ENCODE assay signal across 1 cellular context in the genomic region with DNA sequence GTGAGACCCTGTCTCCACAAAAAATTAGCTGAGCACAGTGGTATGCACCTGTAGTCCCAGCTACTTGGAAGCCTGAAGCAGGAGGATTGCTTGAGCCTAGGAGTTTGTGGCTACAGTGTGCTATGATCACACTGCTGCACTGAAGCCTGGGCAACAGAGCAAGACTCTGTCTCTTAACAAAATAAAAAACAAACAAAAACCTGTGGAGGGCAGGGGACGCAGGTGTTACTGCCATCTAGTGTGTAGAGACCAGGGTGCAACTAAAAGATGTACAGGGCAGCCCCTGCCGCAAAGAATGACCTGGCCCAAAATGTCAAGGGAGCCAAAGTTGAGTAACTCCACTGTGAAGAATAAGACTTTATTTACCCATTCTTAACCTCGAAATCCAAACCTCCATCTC.
TF ChIP-seq lines count a peak whose summit lies in the region.

No MANE protein-coding gene starts in this region.

TF ChIP-seq in GM23338, 12 proteins besides CTCF, POLR2A, EP300 and RAD21 (continued from another document):
- TF ChIP-seq, protein P1, sequence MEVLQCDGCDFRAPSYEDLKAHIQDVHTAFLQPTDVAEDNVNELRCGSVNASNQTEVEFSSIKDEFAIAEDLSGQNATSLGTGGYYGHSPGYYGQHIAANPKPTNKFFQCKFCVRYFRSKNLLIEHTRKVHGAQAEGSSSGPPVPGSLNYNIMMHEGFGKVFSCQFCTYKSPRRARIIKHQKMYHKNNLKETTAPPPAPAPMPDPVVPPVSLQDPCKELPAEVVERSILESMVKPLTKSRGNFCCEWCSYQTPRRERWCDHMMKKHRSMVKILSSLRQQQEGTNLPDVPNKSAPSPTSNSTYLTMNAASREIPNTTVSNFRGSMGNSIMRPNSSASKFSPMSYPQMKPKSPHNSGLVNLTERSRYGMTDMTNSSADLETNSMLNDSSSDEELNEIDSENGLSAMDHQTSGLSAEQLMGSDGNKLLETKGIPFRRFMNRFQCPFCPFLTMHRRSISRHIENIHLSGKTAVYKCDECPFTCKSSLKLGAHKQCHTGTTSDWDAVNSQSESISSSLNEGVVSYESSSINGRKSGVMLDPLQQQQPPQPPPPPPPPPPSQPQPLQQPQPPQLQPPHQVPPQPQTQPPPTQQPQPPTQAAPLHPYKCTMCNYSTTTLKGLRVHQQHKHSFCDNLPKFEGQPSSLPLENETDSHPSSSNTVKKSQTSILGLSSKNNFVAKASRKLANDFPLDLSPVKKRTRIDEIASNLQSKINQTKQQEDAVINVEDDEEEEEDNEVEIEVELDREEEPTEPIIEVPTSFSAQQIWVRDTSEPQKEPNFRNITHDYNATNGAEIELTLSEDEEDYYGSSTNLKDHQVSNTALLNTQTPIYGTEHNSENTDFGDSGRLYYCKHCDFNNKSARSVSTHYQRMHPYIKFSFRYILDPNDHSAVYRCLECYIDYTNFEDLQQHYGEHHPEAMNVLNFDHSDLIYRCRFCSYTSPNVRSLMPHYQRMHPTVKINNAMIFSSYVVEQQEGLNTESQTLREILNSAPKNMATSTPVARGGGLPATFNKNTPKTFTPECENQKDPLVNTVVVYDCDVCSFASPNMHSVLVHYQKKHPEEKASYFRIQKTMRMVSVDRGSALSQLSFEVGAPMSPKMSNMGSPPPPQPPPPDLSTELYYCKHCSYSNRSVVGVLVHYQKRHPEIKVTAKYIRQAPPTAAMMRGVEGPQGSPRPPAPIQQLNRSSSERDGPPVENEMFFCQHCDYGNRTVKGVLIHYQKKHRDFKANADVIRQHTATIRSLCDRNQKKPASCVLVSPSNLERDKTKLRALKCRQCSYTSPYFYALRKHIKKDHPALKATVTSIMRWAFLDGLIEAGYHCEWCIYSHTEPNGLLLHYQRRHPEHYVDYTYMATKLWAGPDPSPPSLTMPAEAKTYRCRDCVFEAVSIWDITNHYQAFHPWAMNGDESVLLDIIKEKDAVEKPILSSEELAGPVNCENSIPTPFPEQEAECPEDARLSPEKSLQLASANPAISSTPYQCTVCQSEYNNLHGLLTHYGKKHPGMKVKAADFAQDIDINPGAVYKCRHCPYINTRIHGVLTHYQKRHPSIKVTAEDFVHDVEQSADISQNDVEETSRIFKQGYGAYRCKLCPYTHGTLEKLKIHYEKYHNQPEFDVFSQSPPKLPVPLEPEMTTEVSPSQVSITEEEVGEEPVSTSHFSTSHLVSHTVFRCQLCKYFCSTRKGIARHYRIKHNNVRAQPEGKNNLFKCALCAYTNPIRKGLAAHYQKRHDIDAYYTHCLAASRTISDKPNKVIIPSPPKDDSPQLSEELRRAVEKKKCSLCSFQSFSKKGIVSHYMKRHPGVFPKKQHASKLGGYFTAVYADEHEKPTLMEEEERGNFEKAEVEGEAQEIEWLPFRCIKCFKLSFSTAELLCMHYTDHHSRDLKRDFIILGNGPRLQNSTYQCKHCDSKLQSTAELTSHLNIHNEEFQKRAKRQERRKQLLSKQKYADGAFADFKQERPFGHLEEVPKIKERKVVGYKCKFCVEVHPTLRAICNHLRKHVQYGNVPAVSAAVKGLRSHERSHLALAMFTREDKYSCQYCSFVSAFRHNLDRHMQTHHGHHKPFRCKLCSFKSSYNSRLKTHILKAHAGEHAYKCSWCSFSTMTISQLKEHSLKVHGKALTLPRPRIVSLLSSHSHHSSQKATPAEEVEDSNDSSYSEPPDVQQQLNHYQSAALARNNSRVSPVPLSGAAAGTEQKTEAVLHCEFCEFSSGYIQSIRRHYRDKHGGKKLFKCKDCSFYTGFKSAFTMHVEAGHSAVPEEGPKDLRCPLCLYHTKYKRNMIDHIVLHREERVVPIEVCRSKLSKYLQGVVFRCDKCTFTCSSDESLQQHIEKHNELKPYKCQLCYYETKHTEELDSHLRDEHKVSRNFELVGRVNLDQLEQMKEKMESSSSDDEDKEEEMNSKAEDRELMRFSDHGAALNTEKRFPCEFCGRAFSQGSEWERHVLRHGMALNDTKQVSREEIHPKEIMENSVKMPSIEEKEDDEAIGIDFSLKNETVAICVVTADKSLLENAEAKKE (CRISPR knock-in tag; IDR thresholded peaks at IDR 0.05), result no peak
- TF ChIP-seq EZH2 (IDR thresholded peaks at IDR 0.05; ENCODE audit: low read depth, unreplicated experiment) (no peak), ZNF331 (CRISPR knock-in tag; IDR thresholded peaks at IDR 0.05; ENCODE audit: low read depth) (no peak), JUNB (IDR thresholded peaks at IDR 0.05; ENCODE audit: unreplicated experiment) (no peak), ZNF114 (CRISPR knock-in tag; IDR thresholded peaks at IDR 0.05) (no peak), STAT1 (IDR thresholded peaks at IDR 0.05; ENCODE audit: unreplicated experiment) (no peak)
